2 cellular contexts compared by ENCODE assay signal in the genomic region with DNA sequence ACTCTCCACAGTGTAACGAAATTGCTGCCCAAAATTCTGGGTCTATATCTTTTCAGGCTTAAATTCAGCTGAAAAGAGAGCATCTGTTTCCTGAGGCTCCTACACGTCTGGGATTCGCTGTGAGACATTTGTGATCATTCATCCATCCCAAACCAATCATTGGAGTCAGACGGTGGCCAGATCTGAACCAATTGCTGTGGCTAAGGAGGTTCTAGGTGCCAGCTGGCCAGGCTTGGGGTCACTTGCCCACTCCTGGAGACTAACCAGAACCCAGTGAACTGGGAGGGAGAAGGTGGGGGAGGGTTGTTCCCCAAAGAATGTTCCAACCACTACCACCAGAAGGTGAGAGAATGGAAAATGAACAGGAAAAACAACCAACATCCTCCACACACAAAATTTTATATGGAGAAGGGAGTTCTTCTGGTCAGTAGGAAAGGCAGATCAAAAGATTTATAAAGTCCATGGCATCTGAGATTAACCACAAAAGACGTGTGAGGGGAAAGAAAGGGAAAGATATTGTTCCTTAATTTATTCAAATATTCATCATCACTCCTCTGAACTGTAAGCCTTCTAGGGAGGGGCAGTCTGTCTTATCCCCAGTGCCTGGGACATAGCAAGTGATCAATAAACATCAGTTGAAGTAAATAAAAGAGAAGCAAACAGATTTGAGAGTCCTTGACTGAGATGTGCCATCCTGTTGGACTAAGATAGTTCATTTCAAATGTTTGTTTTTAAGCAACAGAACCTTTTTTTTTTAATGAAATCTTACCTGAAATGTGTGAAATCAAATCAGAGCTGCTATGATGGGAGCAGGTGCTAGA.
TF ChIP-seq lines count a peak whose summit lies in the region.

No MANE protein-coding gene starts in this region.

TF ChIP-seq in HCT116, 20 proteins besides CTCF, POLR2A, EP300 and RAD21:
- TF ChIP-seq, protein P1, sequence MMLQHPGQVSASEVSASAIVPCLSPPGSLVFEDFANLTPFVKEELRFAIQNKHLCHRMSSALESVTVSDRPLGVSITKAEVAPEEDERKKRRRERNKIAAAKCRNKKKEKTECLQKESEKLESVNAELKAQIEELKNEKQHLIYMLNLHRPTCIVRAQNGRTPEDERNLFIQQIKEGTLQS (IDR thresholded peaks at IDR 0.05) = no peak
- TF ChIP-seq SP1 (IDR thresholded peaks at IDR 0.05; ENCODE audit: low read depth) = no peak
- TF ChIP-seq EZH2 (IDR thresholded peaks at IDR 0.05) = no peak
- no peak for TF ChIP-seq ELF1 (IDR thresholded peaks at IDR 0.05; ENCODE audit: borderline replicate concordance, low read depth)
- no peak for TF ChIP-seq ZNF274 (IDR thresholded peaks at IDR 0.05; ENCODE audit: low read depth, low read length)
- TF ChIP-seq EGR1 (IDR thresholded peaks at IDR 0.05; ENCODE audit: low read depth) = no peak
- no peak for TF ChIP-seq SIN3A (IDR thresholded peaks at IDR 0.05; ENCODE audit: low read depth)
- no peak for TF ChIP-seq EZH2phosphoT487 (IDR thresholded peaks at IDR 0.05; ENCODE audit: borderline replicate concordance)
- TF ChIP-seq, protein P2, sequence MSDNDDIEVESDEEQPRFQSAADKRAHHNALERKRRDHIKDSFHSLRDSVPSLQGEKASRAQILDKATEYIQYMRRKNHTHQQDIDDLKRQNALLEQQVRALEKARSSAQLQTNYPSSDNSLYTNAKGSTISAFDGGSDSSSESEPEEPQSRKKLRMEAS (IDR thresholded peaks at IDR 0.05) = no peak
- TF ChIP-seq TCF7L2 (IDR thresholded peaks at IDR 0.05; ENCODE audit: borderline replicate concordance, extremely low read depth, insufficient read depth, insufficient read length) = no peak
- no peak for TF ChIP-seq POLR2AphosphoS5 (IDR thresholded peaks at IDR 0.05; ENCODE audit: low read depth, low read length)
- TF ChIP-seq FOSL1 (IDR thresholded peaks at IDR 0.05; ENCODE audit: low read depth) = no peak
- TF ChIP-seq JUND (IDR thresholded peaks at IDR 0.05) = no peak
- TF ChIP-seq, protein P3, sequence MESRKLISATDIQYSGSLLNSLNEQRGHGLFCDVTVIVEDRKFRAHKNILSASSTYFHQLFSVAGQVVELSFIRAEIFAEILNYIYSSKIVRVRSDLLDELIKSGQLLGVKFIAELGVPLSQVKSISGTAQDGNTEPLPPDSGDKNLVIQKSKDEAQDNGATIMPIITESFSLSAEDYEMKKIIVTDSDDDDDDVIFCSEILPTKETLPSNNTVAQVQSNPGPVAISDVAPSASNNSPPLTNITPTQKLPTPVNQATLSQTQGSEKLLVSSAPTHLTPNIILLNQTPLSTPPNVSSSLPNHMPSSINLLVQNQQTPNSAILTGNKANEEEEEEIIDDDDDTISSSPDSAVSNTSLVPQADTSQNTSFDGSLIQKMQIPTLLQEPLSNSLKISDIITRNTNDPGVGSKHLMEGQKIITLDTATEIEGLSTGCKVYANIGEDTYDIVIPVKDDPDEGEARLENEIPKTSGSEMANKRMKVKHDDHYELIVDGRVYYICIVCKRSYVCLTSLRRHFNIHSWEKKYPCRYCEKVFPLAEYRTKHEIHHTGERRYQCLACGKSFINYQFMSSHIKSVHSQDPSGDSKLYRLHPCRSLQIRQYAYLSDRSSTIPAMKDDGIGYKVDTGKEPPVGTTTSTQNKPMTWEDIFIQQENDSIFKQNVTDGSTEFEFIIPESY (IDR thresholded peaks at IDR 0.05; ENCODE audit: extremely low read depth, insufficient replicate concordance, low read length) = no peak
- TF ChIP-seq YY1 (IDR thresholded peaks at IDR 0.05; ENCODE audit: extremely low read depth, insufficient replicate concordance, low read depth, low read length) = no peak
- no peak for TF ChIP-seq CEBPB (IDR thresholded peaks at IDR 0.05; ENCODE audit: low read depth)
- TF ChIP-seq, protein P4, sequence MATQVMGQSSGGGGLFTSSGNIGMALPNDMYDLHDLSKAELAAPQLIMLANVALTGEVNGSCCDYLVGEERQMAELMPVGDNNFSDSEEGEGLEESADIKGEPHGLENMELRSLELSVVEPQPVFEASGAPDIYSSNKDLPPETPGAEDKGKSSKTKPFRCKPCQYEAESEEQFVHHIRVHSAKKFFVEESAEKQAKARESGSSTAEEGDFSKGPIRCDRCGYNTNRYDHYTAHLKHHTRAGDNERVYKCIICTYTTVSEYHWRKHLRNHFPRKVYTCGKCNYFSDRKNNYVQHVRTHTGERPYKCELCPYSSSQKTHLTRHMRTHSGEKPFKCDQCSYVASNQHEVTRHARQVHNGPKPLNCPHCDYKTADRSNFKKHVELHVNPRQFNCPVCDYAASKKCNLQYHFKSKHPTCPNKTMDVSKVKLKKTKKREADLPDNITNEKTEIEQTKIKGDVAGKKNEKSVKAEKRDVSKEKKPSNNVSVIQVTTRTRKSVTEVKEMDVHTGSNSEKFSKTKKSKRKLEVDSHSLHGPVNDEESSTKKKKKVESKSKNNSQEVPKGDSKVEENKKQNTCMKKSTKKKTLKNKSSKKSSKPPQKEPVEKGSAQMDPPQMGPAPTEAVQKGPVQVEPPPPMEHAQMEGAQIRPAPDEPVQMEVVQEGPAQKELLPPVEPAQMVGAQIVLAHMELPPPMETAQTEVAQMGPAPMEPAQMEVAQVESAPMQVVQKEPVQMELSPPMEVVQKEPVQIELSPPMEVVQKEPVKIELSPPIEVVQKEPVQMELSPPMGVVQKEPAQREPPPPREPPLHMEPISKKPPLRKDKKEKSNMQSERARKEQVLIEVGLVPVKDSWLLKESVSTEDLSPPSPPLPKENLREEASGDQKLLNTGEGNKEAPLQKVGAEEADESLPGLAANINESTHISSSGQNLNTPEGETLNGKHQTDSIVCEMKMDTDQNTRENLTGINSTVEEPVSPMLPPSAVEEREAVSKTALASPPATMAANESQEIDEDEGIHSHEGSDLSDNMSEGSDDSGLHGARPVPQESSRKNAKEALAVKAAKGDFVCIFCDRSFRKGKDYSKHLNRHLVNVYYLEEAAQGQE (IDR thresholded peaks at IDR 0.05; ENCODE audit: low read depth) = no peak
- no peak for TF ChIP-seq ZFX (IDR thresholded peaks at IDR 0.05)
- TF ChIP-seq CBX3 (IDR thresholded peaks at IDR 0.05; ENCODE audit: low read depth) = no peak
- TF ChIP-seq SRF (IDR thresholded peaks at IDR 0.05; ENCODE audit: low read depth) = no peak

TF ChIP-seq in K562, 482 proteins besides CTCF, POLR2A, EP300 and RAD21:
- no peak for TF ChIP-seq NFYB (IDR thresholded peaks at IDR 0.05; ENCODE audit: extremely low read depth, insufficient read length)
- TF ChIP-seq SNRNP70 (optimal IDR thresholded peaks at IDR 0.05; ENCODE audit: low read depth, low read length) = no peak
- 0 out of 2 replicates have a peak, but pooled peaks have one; percentile 30 for TF ChIP-seq LCOR (CRISPR knock-in tag; IDR thresholded peaks at IDR 0.05)
- TF ChIP-seq NFATC3 (IDR thresholded peaks at IDR 0.05) = no peak
- peak; percentile 1; the same call in 1 of the 2 replicates for TF ChIP-seq SMARCE1 (IDR thresholded peaks at IDR 0.05)
- TF ChIP-seq MECOM (CRISPR knock-in tag; IDR thresholded peaks at IDR 0.05) = no peak
- no peak for TF ChIP-seq SIRT6 (IDR thresholded peaks at IDR 0.05; ENCODE audit: low read depth, low read length)
- no peak for TF ChIP-seq POLR3G (IDR thresholded peaks at IDR 0.05; ENCODE audit: extremely low read depth, insufficient read length, insufficient replicate concordance)
